Comparison of ENCODE assay signal across 8 cellular contexts in the genomic region with DNA sequence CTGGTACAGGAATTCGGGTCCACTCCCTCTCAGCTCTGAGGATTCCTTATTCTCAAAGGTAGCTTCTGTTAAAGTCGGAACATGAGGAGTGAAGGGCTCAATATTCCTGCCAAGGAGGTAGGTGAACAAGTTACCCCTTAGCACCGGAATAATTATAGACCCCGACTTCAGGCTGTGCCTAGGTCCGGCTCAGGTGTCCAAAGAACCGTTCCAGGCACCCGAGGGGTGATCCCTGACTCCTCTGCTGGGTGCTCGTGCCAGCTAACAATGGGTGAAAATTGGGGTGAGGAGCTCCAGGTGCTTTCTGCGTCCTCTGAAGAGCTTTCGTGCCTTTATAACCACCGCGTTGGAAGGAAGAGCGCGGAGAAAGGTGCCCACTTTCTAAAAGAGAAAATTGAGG. TPM values are rescaled to one million over a fixed set of nuclear protein-coding genes. Genes with fewer than 3 reads are reported as not detected.
DNase-seq lines count a peak whose midpoint lies in the region; ATAC-seq and TF ChIP-seq lines count a peak whose summit lies in the region.

No MANE protein-coding gene starts in this region.

- peak overlapping the region; percentile 99 for H3K27ac Mint-ChIP-seq in neural crest cell (ENCODE audit: unreplicated experiment)

- H3K36me3 Mint-ChIP-seq in neural crest cell (ENCODE audit: low read depth), result peaks cover 2% of the 10 kb centered on the region

- H3K9me3 Mint-ChIP-seq in neural crest cell, result no peaks in the 10 kb centered on the region

- peak overlapping the region; percentile 100 for H3K4me3 Mint-ChIP-seq in neural crest cell

- peaks cover 37% of the 10 kb centered on the region for H3K79me2 ChIP-seq in MM.1S (ENCODE audit: low read length)

- H3K27me3 Mint-ChIP-seq in neural crest cell (ENCODE audit: low read depth), result no peaks in the 10 kb centered on the region

- H3K9ac ChIP-seq in MM.1S (ENCODE audit: low read length) (peak overlapping the region; percentile 98), duodenal mucosa (ENCODE audit: low read depth in 1 of 2, low read length in 2 of 2) (peak overlapping the region; percentile 87 to 98)

- no peak for TF ChIP-seq CTCF in C4-2B (conservative IDR thresholded peaks at IDR 0.05)
- no peak for TF ChIP-seq CTCF in MM.1S (IDR thresholded peaks at IDR 0.05; ENCODE audit: low read length)
- TF ChIP-seq CTCF in neural crest cell (conservative IDR thresholded peaks at IDR 0.05), result no peak

- peaks cover 15% of the 10 kb centered on the region; the same call in 1 of the 2 replicates for H3K4me1 ChIP-seq in MM.1S (ENCODE audit: low read length)
- H3K4me1 ChIP-seq in duodenal mucosa (ENCODE audit: control insufficient read depth in 1 of 2, insufficient read depth in 2 of 2, low read length in 2 of 2), result peaks cover 31 to 41% of the 10 kb centered on the region in 2 donors

- peak overlapping the region; percentile 92 for H3K4me2 ChIP-seq in MM.1S (ENCODE audit: low read depth, low read length)

- no peaks in the 10 kb centered on the region for H4K20me1 ChIP-seq in MM.1S (ENCODE audit: insufficient read depth, low read length)

- H3K36me3 ChIP-seq in MM.1S (replicated peaks; ENCODE audit: insufficient read depth, low read length) (peaks cover 6% of the 10 kb centered on the region), duodenal mucosa (ENCODE audit: control insufficient read depth in 1 of 2, insufficient read depth in 2 of 2, low read length in 2 of 2) (peaks cover 11 to 16% of the 10 kb centered on the region in 2 donors)

- H3F3A ChIP-seq in MM.1S (ENCODE audit: insufficient read depth, low read length), result peaks cover 10% of the 10 kb centered on the region; the same call in 1 of the 2 replicates

- H3K4me3 ChIP-seq in MM.1S (ENCODE audit: low read length) (peak overlapping the region; percentile 83), duodenal mucosa (ENCODE audit: low read depth in 1 of 2, low read length in 2 of 2) (peak overlapping the region; percentile 80 to 90)

- H2AFZ ChIP-seq in MM.1S (ENCODE audit: low read length), result peak overlapping the region; percentile 97

- peak overlapping the region; percentile 93 for H3K27ac ChIP-seq in C4-2B
- H3K27ac ChIP-seq in MM.1S (ENCODE audit: low read length), result peak overlapping the region; percentile 98; the same call in 1 of the 2 replicates
- H3K27ac ChIP-seq in duodenal mucosa (ENCODE audit: low read depth, low read length), result peak overlapping the region; percentile 97

- H3K9me3 ChIP-seq in MM.1S (replicated peaks; ENCODE audit: insufficient read depth, low read length), result no peaks in the 10 kb centered on the region
- H3K9me3 ChIP-seq in duodenal mucosa (ENCODE audit: control insufficient read depth in 1 of 2, low read length in 2 of 2), result no peaks in the 10 kb centered on the region

- peaks cover 36% of the 10 kb centered on the region for H3K4me1 Mint-ChIP-seq in neural crest cell

- DNase-seq in MM.1S, result peak; percentile 9
- DNase-seq in neural crest cell (ENCODE audit: low read depth, low spot score), result no peak
- no peak for DNase-seq in stimulated activated CD4-positive, alpha-beta T cell treated with anti-CD3 and anti-CD28 coated beads, Interleukin-12 subunit alpha, Interleukin-12 subunit beta, amount 100 ng/mL, for 4 hours
- DNase-seq in NCI-H2227 treated with DMSO at 0.1 percent for 48 hours (lab: John Stamatoyannopoulos, UW), result no peak
- no peak for DNase-seq in NCI-H226

- H3K27me3 ChIP-seq in MM.1S (replicated peaks; ENCODE audit: insufficient read depth, low read length) (no peaks in the 10 kb centered on the region), duodenal mucosa (ENCODE audit: control insufficient read depth in 1 of 2, insufficient read depth in 2 of 2, low read length in 2 of 2) (no peaks in the 10 kb centered on the region)

- no peaks in the 10 kb centered on the region for H3K9me2 ChIP-seq in MM.1S (replicated peaks; ENCODE audit: insufficient read depth, low read length)

- ATAC-seq in HG02885 (IDR thresholded peaks at IDR 0.05; ENCODE audit: poor library complexity, unreplicated experiment), result no peak

RNA-seq across cellular contexts. Expression of gene CYB561A3, which starts 0.4 kb away (rescaled TPM):
- total RNA-seq in neural crest cell, result 28.1 and 28.9 TPM in 2 replicates

RNA-seq across cellular contexts. Expression of gene TMEM138, which starts 0.9 kb away (rescaled TPM):
- 47.8 and 52.6 TPM in 2 replicates for total RNA-seq in neural crest cell

RNA-seq across cellular contexts. Expression of gene TKFC, which starts 28.2 kb away (rescaled TPM):
- total RNA-seq in neural crest cell, result 46.9 and 53.9 TPM in 2 replicates

RNA-seq across cellular contexts. Expression of gene DDB1, which starts 28.3 kb away (rescaled TPM):
- total RNA-seq in neural crest cell, result 315 and 329 TPM in 2 replicates

RNA-seq across cellular contexts. Expression of gene TMEM216, which starts 31.1 kb away (rescaled TPM):
- total RNA-seq in neural crest cell, result 23.5 and 23.9 TPM in 2 replicates
